In genomic region chr13:62407871-62408270, GRCh38 we compare ENCODE assay signal across 25 cellular contexts.
"Had no signal": no experiment of that assay in that cellular context is flagged by ENCODE, and none has a peak within 500 bp of the region (broad histone marks: within the 10 kb centered on the region; RNA-seq: fewer than 3 reads in every experiment).

No MANE protein-coding gene starts in this region.

- H3K4me3 ChIP-seq: coronary artery, esophagus squamous epithelium, gastrocnemius medialis, heart right ventricle, left lung, lower lobe of right lung, mucosa of descending colon had no signal

- DNase-seq: effector CD8-positive, alpha-beta T cell; effector memory CD8-positive, alpha-beta T cell; endodermal cell; erythroblast; esophagus squamous epithelium; foreskin fibroblast; foreskin melanocyte; gastrocnemius medialis; glutamatergic neuron; head of caudate nucleus; heart right ventricle; hippocampal formation; left cardiac atrium; left lung; left ventricle myocardium superior; lower lobe of right lung; mesenchymal stem cell; mucosa of descending colon had no signal

- FAIRE-seq: colon, endometrium, islet of Langerhans, keratinocyte had no signal

- ATAC-seq: effector memory CD8-positive, alpha-beta T cell; esophagus mucosa; gastrocnemius medialis; heart right ventricle; left cardiac atrium; left lung; left ventricle myocardium superior; lower lobe of right lung; mucosa of descending colon had no signal

- H3K27ac ChIP-seq: coronary artery, epithelial cell of prostate, esophagus squamous epithelium, gastrocnemius medialis, heart right ventricle, left lung, lower lobe of right lung had no signal

- H3K27me3 ChIP-seq: esophagus squamous epithelium, gastrocnemius medialis, heart right ventricle, left lung had no signal

- H3K9me3 ChIP-seq: gastrocnemius medialis, left lung, lower lobe of right lung had no signal

- H3K4me1 ChIP-seq: esophagus squamous epithelium, gastrocnemius medialis, heart right ventricle, left lung, lower lobe of right lung had no signal

- H3K36me3 ChIP-seq: esophagus squamous epithelium, gastrocnemius medialis, heart right ventricle, left lung, lower lobe of right lung had no signal
